Comparison of ENCODE assay signal across 8 cellular contexts in genomic region chr20:46562373-46563169, GRCh38. TPM values are rescaled to one million over a fixed set of nuclear protein-coding genes. Genes with fewer than 3 reads are reported as not detected.
DNase-seq lines count a peak whose midpoint lies in the region; ATAC-seq and TF ChIP-seq lines count a peak whose summit lies in the region.

No MANE protein-coding gene starts in this region.

- no peaks in the 10 kb centered on the region for H3K9me3 ChIP-seq in testis

- intact Hi-C loops in activated naive CD4-positive, alpha-beta T cell treated with anti-CD3 and anti-CD28 coated beads for 36 hours (cut with micrococcal nuclease): loop anchor here (1.0 to 2.0 kb wide), 2 partner anchors 42 to 119 kb away; no protein-coding TSS in a partner anchor
- intact Hi-C loops in testis (cut with DNase I; ENCODE audit: low total_unique reads): no loop called here

- TF ChIP-seq CTCF in GM12872 (IDR thresholded peaks at IDR 0.05; ENCODE audit: insufficient read depth, low read depth, low read length) (peak; percentile 85), testis (IDR thresholded peaks at IDR 0.05) (peak; percentile 87 to 93 (median 88))

- no peak overlapping the region for H3K4me3 Mint-ChIP-seq in activated naive CD4-positive, alpha-beta T cell treated with anti-CD3 and anti-CD28 coated beads for 36 hours

- ATAC-seq in GM19467 (IDR thresholded peaks at IDR 0.05; ENCODE audit: unreplicated experiment): no peak

- H3K27ac Mint-ChIP-seq in activated naive CD4-positive, alpha-beta T cell treated with anti-CD3 and anti-CD28 coated beads for 36 hours: no peak overlapping the region

- peak; percentile 78 for DNase-seq in KBM-7
- DNase-seq in SIG-M5 treated with dmso at 0.1 percent for 504 hours (lab: John Stamatoyannopoulos, UW; ENCODE audit: unreplicated experiment): peak; percentile 70
- peak; percentile 83 for DNase-seq in activated naive CD4-positive, alpha-beta T cell treated with anti-CD3 and anti-CD28 coated beads for 36 hours
- DNase-seq in glomerular visceral epithelial cell (ENCODE audit: extremely low spot score): peak; percentile 26
- peak; percentile 76 for DNase-seq in occipital lobe (lab: John Stamatoyannopoulos, UW)
- peak; percentile 90 for DNase-seq in testis

- peaks cover 7% of the 10 kb centered on the region for H3K27me3 Mint-ChIP-seq in activated naive CD4-positive, alpha-beta T cell treated with anti-CD3 and anti-CD28 coated beads for 36 hours (ENCODE audit: low read depth)

- no peaks in the 10 kb centered on the region for H3K9me3 Mint-ChIP-seq in activated naive CD4-positive, alpha-beta T cell treated with anti-CD3 and anti-CD28 coated beads for 36 hours

- CTCF ChIA-PET in activated naive CD4-positive, alpha-beta T cell treated with anti-CD3 and anti-CD28 coated beads for 36 hours (lab: Charles Lee): interaction anchor here (0.6 to 1.5 kb wide), 9 partner anchors 10 to 437 kb away, joined by 3 to 5 read pairs (median 3); no protein-coding TSS in a partner anchor

- in situ Hi-C loops in KBM-7 (cut with MboI; ENCODE audit: low pct_unique_long_range_greater_than_20kb, low sequenced_read_pairs): no loop called here

- H3K4me1 ChIP-seq in testis: peaks cover 6% of the 10 kb centered on the region

- no peak for TF ChIP-seq POLR2A in testis (IDR thresholded peaks at IDR 0.05)

- peak overlapping the region; percentile 61 to 79 for H3K27ac ChIP-seq in testis

- no peaks in the 10 kb centered on the region for H3K36me3 ChIP-seq in testis (ENCODE audit: low read depth, missing control alignments)

- H3K4me1 Mint-ChIP-seq in activated naive CD4-positive, alpha-beta T cell treated with anti-CD3 and anti-CD28 coated beads for 36 hours (ENCODE audit: low read depth): peaks cover 14% of the 10 kb centered on the region

- peak overlapping the region; percentile 19 to 42 for H3K4me3 ChIP-seq in testis

- no peaks in the 10 kb centered on the region for H3K27me3 ChIP-seq in testis

- WGBS in testis, 2 donors: 5 to 9% methylated on average over 15 to 19 of the region's 19 CpGs

- no peaks in the 10 kb centered on the region for H3K36me3 Mint-ChIP-seq in activated naive CD4-positive, alpha-beta T cell treated with anti-CD3 and anti-CD28 coated beads for 36 hours (ENCODE audit: low read depth)

RNA-seq across cellular contexts. Expression of gene OCSTAMP, which starts 12.1 kb away (rescaled TPM):
- total RNA-seq in activated naive CD4-positive, alpha-beta T cell treated with anti-CD3 and anti-CD28 coated beads for 36 hours: not detected
- not detected for total RNA-seq in occipital lobe
- under 1 TPM in 1 of 2 donors, not detected in 1; 0.56 TPM for total RNA-seq in testis
- polyA plus RNA-seq in testis (ENCODE audit: insufficient read depth, low read depth, low replicate concordance): 0.25 TPM

RNA-seq across cellular contexts. Expression of gene ZNF334, which starts 49.2 kb away (rescaled TPM):
- total RNA-seq in activated naive CD4-positive, alpha-beta T cell treated with anti-CD3 and anti-CD28 coated beads for 36 hours: 1 to 10 TPM; 1.7 to 2.1 TPM
- total RNA-seq in occipital lobe (13.6 TPM), testis (10 to 100 TPM; 26.8 to 33.7 TPM)
- 6.0 TPM for polyA plus RNA-seq in testis (ENCODE audit: insufficient read depth, low read depth, low replicate concordance)

Comparison
In these comparisons a context has a peak if more than half of its experiments do, and no peak if none do; other contexts are left out.
1. DNase-seq: peak in every context shown above with its lines; median percentile 90 in testis; 83 in activated naive CD4-positive, alpha-beta T cell treated with anti-CD3 and anti-CD28 coated beads for 36 hours; 78 in KBM-7; 76 in occipital lobe; 70 in SIG-M5 treated with dmso at 0.1 percent for 504 hours; 26 in glomerular visceral epithelial cell.